ENCODE assay signal across 1 cellular context in genomic region chr10:63671317-63671937, GRCh38.
TF ChIP-seq lines count a peak whose summit lies in the region.

No MANE protein-coding gene starts in this region.

TF ChIP-seq in HEK293, 187 proteins besides CTCF, POLR2A, EP300 and RAD21 (continued from another document and continues in another):
- TF ChIP-seq ZSCAN5A (tag by site-specific recombination; IDR thresholded peaks at IDR 0.05): no peak
- no peak for TF ChIP-seq ZNF48 (tag by site-specific recombination; IDR thresholded peaks at IDR 0.05)
- TF ChIP-seq ZNF843 (tag by site-specific recombination; IDR thresholded peaks at IDR 0.05): peak; percentile 91
- TF ChIP-seq ZNF501 (tag by site-specific recombination; IDR thresholded peaks at IDR 0.05): peak; percentile 29; the same call in 1 of the 2 replicates
- TF ChIP-seq ZNF600 (tag by site-specific recombination; IDR thresholded peaks at IDR 0.05): peak; percentile 35; the same call in 1 of the 2 replicates
- TF ChIP-seq ZNF513 (tag by site-specific recombination; IDR thresholded peaks at IDR 0.05): no peak
- no peak for TF ChIP-seq ZNF677 (tag by site-specific recombination; IDR thresholded peaks at IDR 0.05)
- TF ChIP-seq ZNF202 (tag by site-specific recombination; IDR thresholded peaks at IDR 0.05; ENCODE audit: borderline replicate concordance): no peak
- TF ChIP-seq PATZ1 (tag by site-specific recombination; IDR thresholded peaks at IDR 0.05): 0 out of 2 replicates have a peak, but pooled peaks have one; percentile 10
- peak; percentile 60; the same call in 1 of the 2 replicates for TF ChIP-seq ZNF366 (tag by site-specific recombination; conservative IDR thresholded peaks at IDR 0.05)
- TF ChIP-seq REPIN1 (tag by site-specific recombination; IDR thresholded peaks at IDR 0.05; ENCODE audit: low read depth): no peak
- TF ChIP-seq FEZF1 (tag by site-specific recombination; IDR thresholded peaks at IDR 0.05): 0 out of 2 replicates have a peak, but pooled peaks have one; percentile 32
- TF ChIP-seq SP7 (tag by site-specific recombination; IDR thresholded peaks at IDR 0.05): peak; percentile 31; the same call in 1 of the 2 replicates
- no peak for TF ChIP-seq ATF2 (tag by site-specific recombination; IDR thresholded peaks at IDR 0.05; ENCODE audit: low read depth)
- TF ChIP-seq PRDM6 (tag by site-specific recombination; IDR thresholded peaks at IDR 0.05): peak; percentile 99
- TF ChIP-seq PRDM4 (tag by site-specific recombination; IDR thresholded peaks at IDR 0.05): peak; percentile 66; the same call in 1 of the 2 replicates
- TF ChIP-seq KLF9 (tag by site-specific recombination; IDR thresholded peaks at IDR 0.05; ENCODE audit: low read depth): no peak
- TF ChIP-seq ZNF140 (tag by site-specific recombination; IDR thresholded peaks at IDR 0.05): no peak
- peak; percentile 63 for TF ChIP-seq ZEB2 (tag by site-specific recombination; IDR thresholded peaks at IDR 0.05)
- peak; percentile 51; the same call in 1 of the 2 replicates for TF ChIP-seq SCRT1 (tag by site-specific recombination; IDR thresholded peaks at IDR 0.05; ENCODE audit: borderline replicate concordance)
- TF ChIP-seq ZFP37 (tag by site-specific recombination; IDR thresholded peaks at IDR 0.05): no peak
- peak; percentile 96 for TF ChIP-seq GLIS1 (tag by site-specific recombination; IDR thresholded peaks at IDR 0.05)
- TF ChIP-seq ZNF18 (tag by site-specific recombination; IDR thresholded peaks at IDR 0.05): peak; percentile 75
- TF ChIP-seq HIC1 (tag by site-specific recombination; IDR thresholded peaks at IDR 0.05): no peak
- no peak for TF ChIP-seq AEBP2 (tag by site-specific recombination; IDR thresholded peaks at IDR 0.05; ENCODE audit: borderline replicate concordance)
- no peak for TF ChIP-seq YY1 (tag by site-specific recombination; IDR thresholded peaks at IDR 0.05)
- no peak for TF ChIP-seq ZNF146 (tag by site-specific recombination; IDR thresholded peaks at IDR 0.05)
- TF ChIP-seq ZBTB6 (tag by site-specific recombination; IDR thresholded peaks at IDR 0.05): no peak
- TF ChIP-seq HOXA7 (CRISPR knock-in tag; IDR thresholded peaks at IDR 0.05; ENCODE audit: borderline replicate concordance): no peak
- no peak for TF ChIP-seq ZNF692 (tag by site-specific recombination; IDR thresholded peaks at IDR 0.05)
- peak; percentile 26; the same call in 1 of the 2 replicates for TF ChIP-seq OVOL3 (tag by site-specific recombination; IDR thresholded peaks at IDR 0.05)
- TF ChIP-seq ZBTB44 (tag by site-specific recombination; IDR thresholded peaks at IDR 0.05): peak; percentile 75; the same call in 1 of the 2 replicates
- TF ChIP-seq ZNF561 (tag by site-specific recombination; IDR thresholded peaks at IDR 0.05; ENCODE audit: borderline replicate concordance): no peak
- no peak for TF ChIP-seq BCL11A (tag by site-specific recombination; IDR thresholded peaks at IDR 0.05; ENCODE audit: low read depth)
- TF ChIP-seq ZNF274 (IDR thresholded peaks at IDR 0.05; ENCODE audit: low read length): no peak
- no peak for TF ChIP-seq ZNF274 (tag by site-specific recombination; IDR thresholded peaks at IDR 0.05; ENCODE audit: borderline replicate concordance)
